ENCODE assay signal across 2 cellular contexts in genomic region chr2:85263591-85263990, GRCh38.
TF ChIP-seq lines count a peak whose summit lies in the region.

No MANE protein-coding gene starts in this region.

TF ChIP-seq in GM23338, 12 proteins besides CTCF, POLR2A, EP300 and RAD21 (continued from another document):
- TF ChIP-seq, protein P1, sequence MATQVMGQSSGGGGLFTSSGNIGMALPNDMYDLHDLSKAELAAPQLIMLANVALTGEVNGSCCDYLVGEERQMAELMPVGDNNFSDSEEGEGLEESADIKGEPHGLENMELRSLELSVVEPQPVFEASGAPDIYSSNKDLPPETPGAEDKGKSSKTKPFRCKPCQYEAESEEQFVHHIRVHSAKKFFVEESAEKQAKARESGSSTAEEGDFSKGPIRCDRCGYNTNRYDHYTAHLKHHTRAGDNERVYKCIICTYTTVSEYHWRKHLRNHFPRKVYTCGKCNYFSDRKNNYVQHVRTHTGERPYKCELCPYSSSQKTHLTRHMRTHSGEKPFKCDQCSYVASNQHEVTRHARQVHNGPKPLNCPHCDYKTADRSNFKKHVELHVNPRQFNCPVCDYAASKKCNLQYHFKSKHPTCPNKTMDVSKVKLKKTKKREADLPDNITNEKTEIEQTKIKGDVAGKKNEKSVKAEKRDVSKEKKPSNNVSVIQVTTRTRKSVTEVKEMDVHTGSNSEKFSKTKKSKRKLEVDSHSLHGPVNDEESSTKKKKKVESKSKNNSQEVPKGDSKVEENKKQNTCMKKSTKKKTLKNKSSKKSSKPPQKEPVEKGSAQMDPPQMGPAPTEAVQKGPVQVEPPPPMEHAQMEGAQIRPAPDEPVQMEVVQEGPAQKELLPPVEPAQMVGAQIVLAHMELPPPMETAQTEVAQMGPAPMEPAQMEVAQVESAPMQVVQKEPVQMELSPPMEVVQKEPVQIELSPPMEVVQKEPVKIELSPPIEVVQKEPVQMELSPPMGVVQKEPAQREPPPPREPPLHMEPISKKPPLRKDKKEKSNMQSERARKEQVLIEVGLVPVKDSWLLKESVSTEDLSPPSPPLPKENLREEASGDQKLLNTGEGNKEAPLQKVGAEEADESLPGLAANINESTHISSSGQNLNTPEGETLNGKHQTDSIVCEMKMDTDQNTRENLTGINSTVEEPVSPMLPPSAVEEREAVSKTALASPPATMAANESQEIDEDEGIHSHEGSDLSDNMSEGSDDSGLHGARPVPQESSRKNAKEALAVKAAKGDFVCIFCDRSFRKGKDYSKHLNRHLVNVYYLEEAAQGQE (IDR thresholded peaks at IDR 0.05; ENCODE audit: unreplicated experiment) = no peak

TF ChIP-seq in WTC11, 78 proteins besides CTCF, POLR2A, EP300 and RAD21 (continued from another document):
- TF ChIP-seq, protein P2, sequence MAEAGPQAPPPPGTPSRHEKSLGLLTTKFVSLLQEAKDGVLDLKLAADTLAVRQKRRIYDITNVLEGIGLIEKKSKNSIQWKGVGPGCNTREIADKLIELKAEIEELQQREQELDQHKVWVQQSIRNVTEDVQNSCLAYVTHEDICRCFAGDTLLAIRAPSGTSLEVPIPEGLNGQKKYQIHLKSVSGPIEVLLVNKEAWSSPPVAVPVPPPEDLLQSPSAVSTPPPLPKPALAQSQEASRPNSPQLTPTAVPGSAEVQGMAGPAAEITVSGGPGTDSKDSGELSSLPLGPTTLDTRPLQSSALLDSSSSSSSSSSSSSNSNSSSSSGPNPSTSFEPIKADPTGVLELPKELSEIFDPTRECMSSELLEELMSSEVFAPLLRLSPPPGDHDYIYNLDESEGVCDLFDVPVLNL (CRISPR knock-in tag; IDR thresholded peaks at IDR 0.05; ENCODE audit: borderline replicate concordance, low read depth) = no peak
- TF ChIP-seq, protein P3, sequence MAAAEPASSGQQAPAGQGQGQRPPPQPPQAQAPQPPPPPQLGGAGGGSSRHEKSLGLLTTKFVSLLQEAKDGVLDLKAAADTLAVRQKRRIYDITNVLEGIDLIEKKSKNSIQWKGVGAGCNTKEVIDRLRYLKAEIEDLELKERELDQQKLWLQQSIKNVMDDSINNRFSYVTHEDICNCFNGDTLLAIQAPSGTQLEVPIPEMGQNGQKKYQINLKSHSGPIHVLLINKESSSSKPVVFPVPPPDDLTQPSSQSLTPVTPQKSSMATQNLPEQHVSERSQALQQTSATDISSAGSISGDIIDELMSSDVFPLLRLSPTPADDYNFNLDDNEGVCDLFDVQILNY (CRISPR knock-in tag; IDR thresholded peaks at IDR 0.05) = no peak
- TF ChIP-seq FOXJ3 (CRISPR knock-in tag; IDR thresholded peaks at IDR 0.05; ENCODE audit: borderline replicate concordance) = no peak
- TF ChIP-seq, protein P4, sequence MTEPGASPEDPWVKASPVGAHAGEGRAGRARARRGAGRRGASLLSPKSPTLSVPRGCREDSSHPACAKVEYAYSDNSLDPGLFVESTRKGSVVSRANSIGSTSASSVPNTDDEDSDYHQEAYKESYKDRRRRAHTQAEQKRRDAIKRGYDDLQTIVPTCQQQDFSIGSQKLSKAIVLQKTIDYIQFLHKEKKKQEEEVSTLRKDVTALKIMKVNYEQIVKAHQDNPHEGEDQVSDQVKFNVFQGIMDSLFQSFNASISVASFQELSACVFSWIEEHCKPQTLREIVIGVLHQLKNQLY (CRISPR knock-in tag; IDR thresholded peaks at IDR 0.05) = no peak
- TF ChIP-seq ZNF121 (CRISPR knock-in tag; IDR thresholded peaks at IDR 0.05) = no peak
- no peak for TF ChIP-seq NFE2L1 (CRISPR knock-in tag; IDR thresholded peaks at IDR 0.05)
- TF ChIP-seq STAT6 (CRISPR knock-in tag; conservative IDR thresholded peaks at IDR 0.05; ENCODE audit: low read depth) = no peak
- no peak for TF ChIP-seq ATF1 (CRISPR knock-in tag; IDR thresholded peaks at IDR 0.05)
- TF ChIP-seq RELA (CRISPR knock-in tag; IDR thresholded peaks at IDR 0.05; ENCODE audit: borderline replicate concordance) = no peak
